ENCODE assay signal across 10 cellular contexts in genomic region chr6:33019358-33019757, GRCh38. TPM values are rescaled to one million over a fixed set of nuclear protein-coding genes. Genes with fewer than 3 reads are reported as not detected.
DNase-seq lines count a peak whose midpoint lies in the region; ATAC-seq and TF ChIP-seq lines count a peak whose summit lies in the region.
"Had no signal": no experiment of that assay in that cellular context is flagged by ENCODE, and none has a peak within 500 bp of the region (broad histone marks: within the 10 kb centered on the region; RNA-seq: fewer than 3 reads in every experiment).

No MANE protein-coding gene starts in this region.

- DNase-seq in OCI-LY7 (ENCODE audit: low spot score) (no peak), left ventricle myocardium superior (no peak), NCI-H2227 treated with DMSO at 0.1 percent for 48 hours (lab: John Stamatoyannopoulos, UW) (no peak), amniotic stem cell (lab: John Stamatoyannopoulos, UW) (no peak), NCI-H128 (lab: John Stamatoyannopoulos, UW; ENCODE audit: unreplicated experiment) (no peak)
- no peak for DNase-seq in stimulated activated effector memory CD8-positive, alpha-beta T cell treated with anti-CD3 and anti-CD28 coated beads, Interleukin-12 subunit alpha, Interleukin-12 subunit beta, amount 100 ng/mL, for 72 hours (ENCODE audit: low spot score in 2 of 2)
- DNase-seq: retina had no signal

- intact Hi-C loops in OCI-LY7 (cut with micrococcal nuclease; ENCODE audit: unreplicated experiment), result loop anchor here (5.0 kb wide), 1 partner anchor 128 kb away; no protein-coding TSS in a partner anchor
- intact Hi-C loops in left ventricle myocardium superior (cut with micrococcal nuclease), result loop anchor here (5.0 to 10.0 kb wide), 2 partner anchors 63 to 225 kb away; no protein-coding TSS in a partner anchor

- H3K9me3 Mint-ChIP-seq in stimulated activated effector memory CD8-positive, alpha-beta T cell treated with anti-CD3 and anti-CD28 coated beads, Interleukin-12 subunit alpha, Interleukin-12 subunit beta, amount 100 ng/mL, for 72 hours, result no peaks in the 10 kb centered on the region

- peak overlapping the region; percentile 82 for H3K27ac Mint-ChIP-seq in stimulated activated effector memory CD8-positive, alpha-beta T cell treated with anti-CD3 and anti-CD28 coated beads, Interleukin-12 subunit alpha, Interleukin-12 subunit beta, amount 100 ng/mL, for 72 hours

- no peaks in the 10 kb centered on the region for H4K20me1 ChIP-seq in OCI-LY7 (ENCODE audit: insufficient read depth, low read length)

- no peak overlapping the region for H3K4me3 ChIP-seq in OCI-LY7 (ENCODE audit: low read depth, low read length, poor library complexity, severe bottlenecking)

- H3K79me2 ChIP-seq in OCI-LY7 (ENCODE audit: insufficient read depth, low read depth, low read length), result no peaks in the 10 kb centered on the region

- no peaks in the 10 kb centered on the region for H3K9me2 ChIP-seq in OCI-LY7 (ENCODE audit: insufficient read depth, low read length)

- CTCF ChIA-PET in OCI-LY7 (lab: Charles Lee; ENCODE audit: unreplicated experiment), result interaction anchor here (1.9 kb wide), 1 partner anchor 9 kb away, joined by 8 read pairs; no protein-coding TSS in a partner anchor

- H3K4me1 ChIP-seq in OCI-LY7 (ENCODE audit: insufficient read depth, low read length, poor library complexity, severe bottlenecking), result peaks cover 14% of the 10 kb centered on the region

- peaks cover 28% of the 10 kb centered on the region for H3K4me1 Mint-ChIP-seq in stimulated activated effector memory CD8-positive, alpha-beta T cell treated with anti-CD3 and anti-CD28 coated beads, Interleukin-12 subunit alpha, Interleukin-12 subunit beta, amount 100 ng/mL, for 72 hours

- ATAC-seq in GM19324 (IDR thresholded peaks at IDR 0.05; ENCODE audit: low FRiP score, unreplicated experiment) (peak; percentile 10), left ventricle myocardium superior (peak; percentile 16), GM18868 (IDR thresholded peaks at IDR 0.05; ENCODE audit: unreplicated experiment) (no peak)
- ATAC-seq in stimulated activated effector memory CD8-positive, alpha-beta T cell treated with anti-CD3 and anti-CD28 coated beads, Interleukin-12 subunit alpha, Interleukin-12 subunit beta, amount 100 ng/mL, for 72 hours, result peak; percentile 27

- TF ChIP-seq CTCF in OCI-LY7 (conservative IDR thresholded peaks at IDR 0.05; ENCODE audit: low read length), result no peak

- no peaks in the 10 kb centered on the region for H3K36me3 Mint-ChIP-seq in stimulated activated effector memory CD8-positive, alpha-beta T cell treated with anti-CD3 and anti-CD28 coated beads, Interleukin-12 subunit alpha, Interleukin-12 subunit beta, amount 100 ng/mL, for 72 hours

- H3K4me2 ChIP-seq in OCI-LY7 (ENCODE audit: low read length), result no peak overlapping the region

- no peak overlapping the region for H3K27ac ChIP-seq in OCI-LY7 (ENCODE audit: low read depth, low read length, poor library complexity, severe bottlenecking)

- H2AFZ ChIP-seq in OCI-LY7 (ENCODE audit: low read length), result peak overlapping the region; percentile 1; the same call in 1 of the 2 replicates

- H3K4me3 Mint-ChIP-seq in stimulated activated effector memory CD8-positive, alpha-beta T cell treated with anti-CD3 and anti-CD28 coated beads, Interleukin-12 subunit alpha, Interleukin-12 subunit beta, amount 100 ng/mL, for 72 hours, result peak overlapping the region; percentile 56

- POLR2A ChIA-PET in OCI-LY7 (lab: Charles Lee), result interaction anchor here (0.6 to 3.4 kb wide), 5 partner anchors 9 to 1464 kb away, joined by 3 to 18 read pairs (median 4); partner anchors contain the start of gene HLA-DPA1

- no peaks in the 10 kb centered on the region for H3K9me3 ChIP-seq in OCI-LY7 (ENCODE audit: low read length)

- no peaks in the 10 kb centered on the region for H3K36me3 ChIP-seq in OCI-LY7 (ENCODE audit: insufficient read depth, low read length)

- no TSS peak for BruUV-seq in OCI-LY7 (replicated peaks; lab: Mats Ljungman, UMichigan)

RNA-seq across cellular contexts. Expression of gene HLA-DOA, which starts 10.0 kb away (rescaled TPM):
- total RNA-seq in OCI-LY7 (2014; rRNA removed; shearing (Covaris generic)), result 60.3 and 78.3 TPM in 2 replicates
- 55.0 and 65.4 TPM in 2 replicates for total RNA-seq in OCI-LY7 (2022)
- total RNA-seq in left ventricle myocardium superior, result 1.8 TPM
- total RNA-seq: fibroblast of villous mesenchyme had no signal

RNA-seq across cellular contexts. Expression of gene BRD2, which starts 51.0 kb away (rescaled TPM):
- 236 and 237 TPM in 2 replicates for total RNA-seq in OCI-LY7 (2014; rRNA removed; shearing (Covaris generic))
- total RNA-seq in OCI-LY7 (2022) (326 and 361 TPM in 2 replicates), left ventricle myocardium superior (73.8 TPM)

RNA-seq across cellular contexts. Expression of gene HLA-DPA1, which starts 54.1 kb away (rescaled TPM):
- 306 and 388 TPM in 2 replicates for total RNA-seq in OCI-LY7 (2014; rRNA removed; shearing (Covaris generic))
- total RNA-seq in OCI-LY7 (2022) (253 and 256 TPM in 2 replicates), left ventricle myocardium superior (37.7 TPM)

RNA-seq across cellular contexts. Expression of gene HLA-DPB1, which starts 56.4 kb away (rescaled TPM):
- total RNA-seq in OCI-LY7 (2014; rRNA removed; shearing (Covaris generic)), result 117 and 139 TPM in 2 replicates
- 74.5 and 78.5 TPM in 2 replicates for total RNA-seq in OCI-LY7 (2022)
- 41.5 TPM for total RNA-seq in left ventricle myocardium superior

Comparison
In these comparisons a context has a peak if more than half of its experiments do, and no peak if none do; other contexts are left out.
1. RNA of gene HLA-DOA, which starts 10.0 kb away (total RNA-seq): 55.0 to 78.3 TPM in OCI-LY7; 1.8 TPM in left ventricle myocardium superior (single experiment); every median in the first group is over 10 times any median in the second.